ENCODE assay signal across 8 cellular contexts in the genomic region with DNA sequence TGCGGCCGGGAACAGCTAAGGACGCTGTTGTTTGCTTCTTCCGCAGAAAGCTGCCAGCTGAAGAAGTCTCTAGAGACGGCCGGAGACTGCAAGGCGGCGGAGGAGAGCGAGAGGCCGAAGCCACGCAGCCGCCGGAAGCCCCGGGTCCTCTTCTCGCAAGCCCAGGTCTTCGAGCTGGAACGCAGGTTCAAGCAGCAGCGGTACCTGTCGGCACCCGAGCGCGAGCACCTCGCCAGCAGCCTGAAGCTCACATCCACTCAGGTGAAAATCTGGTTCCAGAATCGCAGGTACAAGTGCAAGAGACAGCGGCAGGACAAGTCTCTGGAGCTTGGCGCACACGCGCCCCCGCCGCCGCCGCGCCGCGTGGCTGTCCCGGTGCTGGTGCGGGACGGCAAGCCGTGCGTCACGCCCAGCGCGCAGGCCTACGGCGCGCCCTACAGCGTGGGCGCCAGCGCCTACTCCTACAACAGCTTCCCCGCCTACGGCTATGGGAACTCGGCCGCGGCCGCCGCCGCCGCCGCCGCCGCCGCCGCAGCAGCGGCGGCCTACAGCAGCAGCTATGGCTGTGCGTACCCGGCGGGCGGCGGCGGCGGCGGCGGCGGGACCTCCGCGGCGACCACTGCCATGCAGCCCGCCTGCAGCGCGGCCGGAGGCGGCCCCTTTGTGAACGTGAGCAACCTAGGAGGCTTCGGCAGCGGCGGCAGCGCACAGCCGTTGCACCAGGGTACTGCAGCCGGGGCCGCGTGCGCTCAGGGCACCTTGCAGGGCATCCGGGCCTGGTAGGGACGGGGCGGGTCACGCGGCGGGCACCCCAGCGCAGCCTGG. TPM values are rescaled to one million over a fixed set of nuclear protein-coding genes. Genes with fewer than 3 reads are reported as not detected.
DNase-seq lines count a peak whose midpoint lies in the region; FAIRE-seq and TF ChIP-seq lines count a peak whose summit lies in the region.

No MANE protein-coding gene starts in this region.

- H3K36me3 ChIP-seq in ovary (no peaks in the 10 kb centered on the region), kidney (ENCODE audit: control insufficient read depth in 1 of 2, insufficient read depth in 2 of 2, low read length in 2 of 2) (no peaks in the 10 kb centered on the region)

- H3K4me1 ChIP-seq in ovary (ENCODE audit: insufficient read depth) = peaks cover 3% of the 10 kb centered on the region
- H3K4me1 ChIP-seq in kidney (ENCODE audit: control insufficient read depth in 1 of 2, insufficient read depth in 1 of 2, low read depth in 1 of 2, low read length in 2 of 2) = peaks cover 0 to 14% of the 10 kb centered on the region in 2 donors

- no peak for TF ChIP-seq POLR2A in erythroblast (IDR thresholded peaks at IDR 0.05; ENCODE audit: low read length)
- TF ChIP-seq POLR2A in ovary (IDR thresholded peaks at IDR 0.05) = no peak

- H3K9ac ChIP-seq in kidney (ENCODE audit: low read length in 2 of 2) = no peak overlapping the region

- WGBS in ovary, 3 donors = 1 to 4% (median 2%) methylated on average over 37 to 100 of the region's 100 CpGs

- no peaks in the 10 kb centered on the region for H3K27me3 ChIP-seq in ovary

- no peak for TF ChIP-seq EP300 in ovary (IDR thresholded peaks at IDR 0.05)

- FAIRE-seq in kidney (lab: Jason Lieb, UNC) = no peak

- TF ChIP-seq CTCF in ovary (IDR thresholded peaks at IDR 0.05) = no peak
- no peak for TF ChIP-seq CTCF in kidney (IDR thresholded peaks at IDR 0.05; ENCODE audit: borderline replicate concordance, extremely low read depth, insufficient read depth)

- H3K9me3 ChIP-seq in ovary (no peaks in the 10 kb centered on the region), kidney (ENCODE audit: control insufficient read depth in 1 of 2, low read length in 2 of 2) (no peaks in the 10 kb centered on the region)

- H3K4me3 ChIP-seq in ovary = peak overlapping the region; percentile 17
- no peak overlapping the region for H3K4me3 ChIP-seq in kidney (ENCODE audit: low read length in 2 of 2)

- intact Hi-C loops in ovary (cut with DNase I) (no loop called here), kidney (cut with DNase I) (no loop called here)

- H3K27ac ChIP-seq in ovary (no peak overlapping the region), kidney (ENCODE audit: low read depth in 2 of 2, low read length in 2 of 2) (no peak overlapping the region)

- peak; percentile 66 for DNase-seq in D341Med (ENCODE audit: low spot score)
- peak; percentile 41 for DNase-seq in NCI-H2171 treated with DMSO at 0.1 percent for 48 hours (lab: John Stamatoyannopoulos, UW)
- peak; percentile 43 to 49 for DNase-seq in erythroblast (lab: John Stamatoyannopoulos, UW)
- no peak for DNase-seq in ovary
- DNase-seq in kidney = no peak
- DNase-seq in GF-D8 (lab: John Stamatoyannopoulos, UW) = no peak
- DNase-seq in NCI-H2107 treated with DMSO at 0.1 percent for 48 hours (lab: John Stamatoyannopoulos, UW; ENCODE audit: unreplicated experiment) = no peak
- no peak for DNase-seq in Ammon's horn (ENCODE audit: low spot score)

RNA-seq across cellular contexts. Expression of a gene that starts 2.4 kb away (rescaled TPM):
- total RNA-seq in ovary = under 1 TPM in 1 of 7 donors, not detected in 6; 0.18 TPM
- under 1 TPM; 0.07 to 0.12 TPM for polyA plus RNA-seq in ovary
- not detected for total RNA-seq in kidney
- polyA plus RNA-seq in kidney (ENCODE audit: insufficient read depth, low read depth, low replicate concordance) = not detected

Comparison
In these comparisons a context has a peak if more than half of its experiments do, and no peak if none do; other contexts are left out.
1. DNase-seq: peak in D341Med (single experiment), NCI-H2171 treated with DMSO at 0.1 percent for 48 hours (single experiment) and erythroblast (2 of 2); none in ovary (0 of 5), kidney (single experiment), GF-D8 (single experiment), NCI-H2107 treated with DMSO at 0.1 percent for 48 hours (single experiment) and Ammon's horn (single experiment).